26 cellular contexts compared by ENCODE assay signal in genomic region chr14:21054123-21054767, GRCh38. TPM values are rescaled to one million over a fixed set of nuclear protein-coding genes. Genes with fewer than 3 reads are reported as not detected.
DNase-seq lines count a peak whose midpoint lies in the region; ATAC-seq, FAIRE-seq and TF ChIP-seq lines count a peak whose summit lies in the region.
"Had no signal": no experiment of that assay in that cellular context is flagged by ENCODE, and none has a peak within 500 bp of the region (broad histone marks: within the 10 kb centered on the region; RNA-seq: fewer than 3 reads in every experiment).

No MANE protein-coding gene starts in this region.

- H3K9ac ChIP-seq in K562 (ENCODE audit: insufficient read depth in 1 of 2, low read depth in 2 of 2, low read length in 2 of 2), result no peak overlapping the region
- no peak overlapping the region for H3K9ac ChIP-seq in mesenchymal stem cell (ENCODE audit: low read length)

- no peaks in the 10 kb centered on the region for H4K20me1 ChIP-seq in K562 (replicated peaks; ENCODE audit: control insufficient read depth, insufficient read depth, low read length)

- H2BK120ac ChIP-seq in mesenchymal stem cell (ENCODE audit: low read depth, low read length), result no peak overlapping the region

- H3K9me3 Mint-ChIP-seq in activated CD4-positive, alpha-beta T cell treated with anti-CD3 and anti-CD28 coated beads for 36 hours (ENCODE audit: low read depth), result no peaks in the 10 kb centered on the region
- H3K9me3 Mint-ChIP-seq: activated B cell treated with CpG ODN at 0.5 μM for 24 hours; activated T-helper 2 cell treated with anti-CD3 and anti-CD28 coated beads, Interferon-gamma antibody, Interleukin-2, Interleukin-4, amounts not matched to agents 10 μg/mL and 5 μg/mL and 100 μg/mL, durations not matched to agents 14 hours and 24 hours and 36 hours had no signal

- no peaks in the 10 kb centered on the region for H3K79me1 ChIP-seq in mesenchymal stem cell (replicated peaks; ENCODE audit: low read length, poor library complexity, severe bottlenecking)

- 32% methylated on average over 3 of the region's 3 CpGs for WGBS in K562 (ENCODE audit: insufficient coverage, low coverage, missing lambda C conversion rate)
- 83% methylated on average over 3 of the region's 3 CpGs for WGBS in mesenchymal stem cell

- no peak overlapping the region for H3K4me3 Mint-ChIP-seq in activated CD4-positive, alpha-beta T cell treated with anti-CD3 and anti-CD28 coated beads for 36 hours
- H3K4me3 Mint-ChIP-seq: activated B cell treated with CpG ODN at 0.5 μM for 24 hours had no signal

- H3K4ac ChIP-seq in mesenchymal stem cell (ENCODE audit: low read depth in 1 of 2, low read length in 2 of 2), result no peak overlapping the region

- no peaks in the 10 kb centered on the region for H3K79me2 ChIP-seq in K562 (ENCODE audit: control insufficient read depth, insufficient read depth, low read length)

- H3K4me2 ChIP-seq in K562 (ENCODE audit: insufficient read depth, low read length), result no peak overlapping the region
- no peak overlapping the region for H3K4me2 ChIP-seq in mesenchymal stem cell (ENCODE audit: low read length, poor library complexity, severe bottlenecking)

- H2AFZ ChIP-seq in K562 (ENCODE audit: low read depth, low read length), result no peak overlapping the region
- no peak overlapping the region for H2AFZ ChIP-seq in mesenchymal stem cell (ENCODE audit: low read depth, low read length)

- H3K27ac Mint-ChIP-seq in activated CD4-positive, alpha-beta T cell treated with anti-CD3 and anti-CD28 coated beads for 36 hours, result no peak overlapping the region
- H3K27ac Mint-ChIP-seq: activated B cell treated with CpG ODN at 0.5 μM for 24 hours; activated T-helper 2 cell treated with anti-CD3 and anti-CD28 coated beads, Interferon-gamma antibody, Interleukin-2, Interleukin-4, amounts not matched to agents 10 μg/mL and 5 μg/mL and 100 μg/mL, durations not matched to agents 14 hours and 24 hours and 36 hours had no signal

- intact Hi-C loops in activated CD4-positive, alpha-beta T cell treated with anti-CD3 and anti-CD28 coated beads for 36 hours (cut with DNase I, micrococcal nuclease), result no loop called here
- intact Hi-C loops in K562 (cut with micrococcal nuclease) (no loop called here), mucosa of descending colon (cut with DNase I, micrococcal nuclease) (no loop called here), upper lobe of right lung (cut with DNase I) (no loop called here)

- peak; percentile 87 for ATAC-seq in activated CD4-positive, alpha-beta T cell treated with anti-CD3 and anti-CD28 coated beads for 36 hours
- no peak; the same call in 2 of the 3 replicates for ATAC-seq in K562
- ATAC-seq in mucosa of descending colon, result peak; percentile 80
- ATAC-seq in upper lobe of right lung, result peak; percentile 41
- ATAC-seq in GM19351 (IDR thresholded peaks at IDR 0.05; ENCODE audit: unreplicated experiment), result no peak
- ATAC-seq: PC-3 had no signal

- no peaks in the 10 kb centered on the region for H3K9me3 ChIP-seq in K562 (replicated peaks; ENCODE audit: control insufficient read depth, insufficient read depth, low read depth, low read length)
- H3K9me3 ChIP-seq in mucosa of descending colon, result no peaks in the 10 kb centered on the region
- no peaks in the 10 kb centered on the region for H3K9me3 ChIP-seq in upper lobe of right lung
- no peaks in the 10 kb centered on the region for H3K9me3 ChIP-seq in mesenchymal stem cell (ENCODE audit: control insufficient read depth, low read length)
- H3K9me3 ChIP-seq: BE2C, SJSA1 had no signal

- no peak for TF ChIP-seq RAD21 in K562 (CRISPR knock-in tag; conservative IDR thresholded peaks at IDR 0.05 in 1 of 2, IDR thresholded peaks at IDR 0.05 in 1 of 2)

- POLR2A ChIA-PET in activated CD4-positive, alpha-beta T cell treated with anti-CD3 and anti-CD28 coated beads for 36 hours (lab: Charles Lee), result no interaction called here
- POLR2A ChIA-PET in K562 (lab: Yijun Ruan, JAX), result no interaction called here

- FAIRE-seq in K562 (lab: Jason Lieb, UNC), result no peak

- no peak overlapping the region for H3K14ac ChIP-seq in mesenchymal stem cell (ENCODE audit: low read length in 2 of 2)

- TF ChIP-seq EP300 in K562 (IDR thresholded peaks at IDR 0.05; ENCODE audit: low read length), result no peak

- CTCF ChIA-PET in activated CD4-positive, alpha-beta T cell treated with anti-CD3 and anti-CD28 coated beads for 36 hours (lab: Charles Lee), result interaction anchor here (0.7 to 1.0 kb wide), 3 partner anchors 21 to 43 kb away, joined by 3 to 4 read pairs (median 3); no protein-coding TSS in a partner anchor
- CTCF ChIA-PET in K562 (lab: Yijun Ruan, JAX; ENCODE audit: low intra/inter-chr PET ratio), result no interaction called here

- no peak overlapping the region for H4K91ac ChIP-seq in mesenchymal stem cell (ENCODE audit: low read length)

- TF ChIP-seq CTCF in K562 (IDR thresholded peaks at IDR 0.05 in 2 of 3, conservative IDR thresholded peaks at IDR 0.05 in 1 of 3; ENCODE audit: insufficient read depth in 2 of 3, low read depth in 1 of 3, low read length in 3 of 3), result no peak
- TF ChIP-seq CTCF in mucosa of descending colon (IDR thresholded peaks at IDR 0.05), result no peak
- no peak for TF ChIP-seq CTCF in upper lobe of right lung (IDR thresholded peaks at IDR 0.05)

- H2BK12ac ChIP-seq in mesenchymal stem cell (ENCODE audit: low read length in 2 of 2), result no peak overlapping the region

- H3K27me3 ChIP-seq in K562 (ENCODE audit: control insufficient read depth in 2 of 2, insufficient read depth in 2 of 2, low read length in 2 of 2), result no peaks in the 10 kb centered on the region
- H3K27me3 ChIP-seq in upper lobe of right lung, result no peaks in the 10 kb centered on the region
- H3K27me3 ChIP-seq in mesenchymal stem cell (ENCODE audit: control insufficient read depth in 1 of 2, insufficient read depth in 1 of 2, low read length in 2 of 2), result no peaks in the 10 kb centered on the region
- H3K27me3 ChIP-seq: BE2C, SJSA1 had no signal

- H3K27ac ChIP-seq in K562 (ENCODE audit: extremely low read depth, low read depth, low read length), result no peak overlapping the region
- H3K27ac ChIP-seq in upper lobe of right lung, result no peak overlapping the region
- H3K27ac ChIP-seq in mesenchymal stem cell (ENCODE audit: low read length, poor library complexity, severe bottlenecking), result no peak overlapping the region
- H3K27ac ChIP-seq: dorsolateral prefrontal cortex, epithelial cell of prostate, SJSA1 had no signal

- H3K36me3 Mint-ChIP-seq in activated CD4-positive, alpha-beta T cell treated with anti-CD3 and anti-CD28 coated beads for 36 hours (ENCODE audit: low read depth), result no peaks in the 10 kb centered on the region

- no peak overlapping the region for H2BK5ac ChIP-seq in mesenchymal stem cell (ENCODE audit: low read depth, low read length, poor library complexity, severe bottlenecking)

- no peak overlapping the region for H2AK5ac ChIP-seq in mesenchymal stem cell (ENCODE audit: low read length, severe bottlenecking)

- H4K8ac ChIP-seq in mesenchymal stem cell (ENCODE audit: low read length), result no peak overlapping the region

- no peaks in the 10 kb centered on the region; a peak in 1 of 5 replicates for H3K4me1 ChIP-seq in K562 (replicated peaks in 1 of 2; ENCODE audit: control insufficient read depth in 2 of 2, insufficient read depth in 2 of 2, low read length in 2 of 2)
- H3K4me1 ChIP-seq in mucosa of descending colon (ENCODE audit: low read depth), result peaks cover 28% of the 10 kb centered on the region
- no peaks in the 10 kb centered on the region for H3K4me1 ChIP-seq in upper lobe of right lung
- peaks cover 12% of the 10 kb centered on the region for H3K4me1 ChIP-seq in mesenchymal stem cell (ENCODE audit: control insufficient read depth, insufficient read depth, low read depth, low read length)
- H3K4me1 ChIP-seq: BE2C, SJSA1 had no signal

- no peak for TF ChIP-seq POLR2A in K562 (conservative IDR thresholded peaks at IDR 0.05)

- no peaks in the 10 kb centered on the region for H3K9me1 ChIP-seq in K562 (ENCODE audit: control insufficient read depth, insufficient read depth, low read length)

- H2BK15ac ChIP-seq in mesenchymal stem cell (ENCODE audit: low read depth, poor library complexity, severe bottlenecking), result no peak overlapping the region

- peaks cover 2% of the 10 kb centered on the region for H3K4me1 Mint-ChIP-seq in activated CD4-positive, alpha-beta T cell treated with anti-CD3 and anti-CD28 coated beads for 36 hours
- H3K4me1 Mint-ChIP-seq: activated B cell treated with CpG ODN at 0.5 μM for 24 hours had no signal

- no TSS peak for BruUV-seq in K562 (replicated peaks; lab: Mats Ljungman, UMichigan)

- H3K4me3 ChIP-seq in K562 (no peak overlapping the region), mucosa of descending colon (no peak overlapping the region), upper lobe of right lung (no peak overlapping the region), mesenchymal stem cell (ENCODE audit: insufficient read depth in 1 of 2, low read depth in 1 of 2, low read length in 2 of 2) (no peak overlapping the region)
- H3K4me3 ChIP-seq: dorsolateral prefrontal cortex, SJSA1 had no signal

- H3K36me3 ChIP-seq in K562 (ENCODE audit: control insufficient read depth, insufficient read depth, low read length) (no peaks in the 10 kb centered on the region), mucosa of descending colon (ENCODE audit: low read depth) (no peaks in the 10 kb centered on the region), upper lobe of right lung (no peaks in the 10 kb centered on the region), mesenchymal stem cell (ENCODE audit: control insufficient read depth in 1 of 2, insufficient read depth in 2 of 2, low read depth in 1 of 2, low read length in 2 of 2) (no peaks in the 10 kb centered on the region)
- H3K36me3 ChIP-seq: BE2C, SJSA1 had no signal

- no peak overlapping the region for H3K23ac ChIP-seq in mesenchymal stem cell (ENCODE audit: low read length in 2 of 2)

- no peak for DNase-seq in activated CD4-positive, alpha-beta T cell treated with anti-CD3 and anti-CD28 coated beads for 36 hours
- DNase-seq in activated CD4-positive, alpha-beta T cell treated with anti-CD3 and anti-CD28 coated beads for 4 hours, result no peak
- DNase-seq in K562 (ENCODE audit: extremely low read depth in 1 of 4, low spot score in 3 of 4), result no peak
- peak in 2 of 3 donors; percentile 46 to 68 for DNase-seq in mucosa of descending colon
- no peak for DNase-seq in upper lobe of right lung
- no peak for DNase-seq in mesenchymal stem cell
- no peak for DNase-seq in SKM-1 (lab: John Stamatoyannopoulos, UW; ENCODE audit: unreplicated experiment)
- DNase-seq: activated B cell treated with CpG ODN at 0.5 μM for 24 hours, amniotic stem cell, BE2C, caudate nucleus, COR-L47, dorsolateral prefrontal cortex, foreskin melanocyte, hypothalamus, midbrain, NCI-H146, PC-3 had no signal

- no peaks in the 10 kb centered on the region for H3K27me3 Mint-ChIP-seq in activated CD4-positive, alpha-beta T cell treated with anti-CD3 and anti-CD28 coated beads for 36 hours
- H3K27me3 Mint-ChIP-seq: activated B cell treated with CpG ODN at 0.5 μM for 24 hours had no signal

- H3K18ac ChIP-seq in mesenchymal stem cell (ENCODE audit: low read depth in 1 of 2, low read length in 2 of 2), result no peak overlapping the region

- in situ Hi-C loops in K562 (cut with MboI), result no loop called here

RNA-seq across cellular contexts. Expression of gene RNASE8, which starts 3.4 kb away (rescaled TPM):
- total RNA-seq in activated CD4-positive, alpha-beta T cell treated with anti-CD3 and anti-CD28 coated beads for 36 hours, result not detected
- not detected in 2 replicates for total RNA-seq in K562 (2011; cell fraction: chromatin; rRNA removed; ENCODE audit: low replicate concordance)
- not detected in 2 replicates for total RNA-seq in K562 (2011; cell fraction: nucleolus; rRNA removed)
- total RNA-seq in K562 (2011; cell fraction: nucleoplasm; rRNA removed), result not detected in 2 replicates
- total RNA-seq in K562 (2014; rRNA removed) (not detected in 2 replicates), K562 (2014; rRNA removed; fragmentation: Illumina TruSeq; extraction: Trizol) (not detected in 2 replicates), K562 (2015; rRNA removed; fragmentation: Illumina TruSeq; extraction: Trizol) (not detected in 2 replicates), K562 (2021) (not detected in 2 replicates), mucosa of descending colon (not detected), upper lobe of right lung (not detected)
- polyA plus RNA-seq in K562 (2011; rRNA removed) (not detected in 2 replicates), K562 (2014; fragmentation: Illumina TruSeq; extraction: Trizol) (not detected in 2 replicates), K562 (2014; fragmentation: Nextera tagmentation; extraction: Ambion mirVana) (not detected), K562 (2014; rRNA removed) (not detected in 2 replicates)
- polyA plus RNA-seq in K562 (2011; cell fraction: cytosol; rRNA removed), result not detected in 2 replicates
- polyA plus RNA-seq in K562 (2011; cell fraction: nucleus; rRNA removed), result not detected in 2 replicates
- polyA plus RNA-seq in K562 (2012), result not detected in 2 replicates
- not detected in 2 replicates for polyA minus RNA-seq in K562 (2011; rRNA and poly(A)+ RNA removed)
- not detected in 2 replicates for polyA minus RNA-seq in K562 (2011; cell fraction: cytosol; rRNA and poly(A)+ RNA removed)
- polyA minus RNA-seq in K562 (2011; cell fraction: nucleus; rRNA and poly(A)+ RNA removed), result not detected in 2 replicates
- not detected for polyA plus RNA-seq in mesenchymal stem cell (2013, experiment 1 of 2)
- polyA plus RNA-seq in mesenchymal stem cell (2013, experiment 2 of 2), result not detected
- total RNA-seq: A172; activated B cell treated with CpG ODN at 0.5 μM for 24 hours; activated T-helper 2 cell treated with anti-CD3 and anti-CD28 coated beads, Interferon-gamma antibody, Interleukin-2, Interleukin-4, amounts not matched to agents 10 μg/mL and 5 μg/mL and 100 μg/mL, durations not matched to agents 14 hours and 24 hours and 36 hours; dorsolateral prefrontal cortex; kidney epithelial cell; PC-3; SJSA1; T-helper 2 cell treated with Interferon-gamma antibody and Interleukin-4, amounts not matched to agents 100 ng/mL and 5 ng/mL, for 36 hours had no signal
- polyA plus RNA-seq: thymus had no signal

RNA-seq across cellular contexts. Expression of gene RNASE7, which starts 12.1 kb away (rescaled TPM):
- not detected for total RNA-seq in activated CD4-positive, alpha-beta T cell treated with anti-CD3 and anti-CD28 coated beads for 36 hours
- not detected in 2 replicates for total RNA-seq in K562 (2011; cell fraction: chromatin; rRNA removed; ENCODE audit: low replicate concordance)
- total RNA-seq in K562 (2011; cell fraction: nucleolus; rRNA removed), result not detected in 2 replicates
- total RNA-seq in K562 (2011; cell fraction: nucleoplasm; rRNA removed), result not detected in 2 replicates
- total RNA-seq in K562 (2014; rRNA removed), result not detected in 2 replicates
- total RNA-seq in K562 (2014; rRNA removed; fragmentation: Illumina TruSeq; extraction: Trizol), result not detected in 2 replicates
- total RNA-seq in K562 (2015; rRNA removed; fragmentation: Illumina TruSeq; extraction: Trizol), result not detected in 2 replicates
- not detected in 2 replicates for total RNA-seq in K562 (2021)
- not detected in 2 replicates for polyA plus RNA-seq in K562 (2011; rRNA removed)
- not detected in 2 replicates for polyA plus RNA-seq in K562 (2011; cell fraction: cytosol; rRNA removed)
- not detected in 2 replicates for polyA plus RNA-seq in K562 (2011; cell fraction: nucleus; rRNA removed)
- polyA plus RNA-seq in K562 (2012), result not detected in 2 replicates
- not detected in 2 replicates for polyA plus RNA-seq in K562 (2014; fragmentation: Illumina TruSeq; extraction: Trizol)
- not detected for polyA plus RNA-seq in K562 (2014; fragmentation: Nextera tagmentation; extraction: Ambion mirVana)
- not detected in 2 replicates for polyA plus RNA-seq in K562 (2014; rRNA removed)
- not detected in 2 replicates for polyA minus RNA-seq in K562 (2011; rRNA and poly(A)+ RNA removed)
- not detected in 2 replicates for polyA minus RNA-seq in K562 (2011; cell fraction: cytosol; rRNA and poly(A)+ RNA removed)
- polyA minus RNA-seq in K562 (2011; cell fraction: nucleus; rRNA and poly(A)+ RNA removed), result not detected in 2 replicates
- under 1 TPM in 2 of 3 donors, not detected in 1; 0.19 to 0.32 TPM for total RNA-seq in mucosa of descending colon
- total RNA-seq in upper lobe of right lung, result not detected
- polyA plus RNA-seq in mesenchymal stem cell (2013, experiment 1 of 2), result not detected
- polyA plus RNA-seq in mesenchymal stem cell (2013, experiment 2 of 2), result not detected
- total RNA-seq: A172; activated B cell treated with CpG ODN at 0.5 μM for 24 hours; activated T-helper 2 cell treated with anti-CD3 and anti-CD28 coated beads, Interferon-gamma antibody, Interleukin-2, Interleukin-4, amounts not matched to agents 10 μg/mL and 5 μg/mL and 100 μg/mL, durations not matched to agents 14 hours and 24 hours and 36 hours; kidney epithelial cell; PC-3; SJSA1; T-helper 2 cell treated with Interferon-gamma antibody and Interleukin-4, amounts not matched to agents 100 ng/mL and 5 ng/mL, for 36 hours had no signal

RNA-seq across cellular contexts. Expression of gene ARHGEF40, which starts 15.9 kb away (rescaled TPM):
- under 1 TPM; 0.05 to 0.09 TPM for total RNA-seq in activated CD4-positive, alpha-beta T cell treated with anti-CD3 and anti-CD28 coated beads for 36 hours
- total RNA-seq in K562 (2011; cell fraction: chromatin; rRNA removed; ENCODE audit: low replicate concordance), result 6.3 and 19.5 TPM in 2 replicates
- 8.9 and 9.8 TPM in 2 replicates for total RNA-seq in K562 (2011; cell fraction: nucleolus; rRNA removed)
- total RNA-seq in K562 (2011; cell fraction: nucleoplasm; rRNA removed), result 7.5 and 9.5 TPM in 2 replicates
- 3.9 and 4.0 TPM in 2 replicates for total RNA-seq in K562 (2014; rRNA removed)
- total RNA-seq in K562 (2014; rRNA removed; fragmentation: Illumina TruSeq; extraction: Trizol), result 2.3 and 2.9 TPM in 2 replicates
- 3.3 and 3.7 TPM in 2 replicates for total RNA-seq in K562 (2015; rRNA removed; fragmentation: Illumina TruSeq; extraction: Trizol)
- 4.6 and 6.3 TPM in 2 replicates for total RNA-seq in K562 (2021)
- 3.8 and 4.0 TPM in 2 replicates for polyA plus RNA-seq in K562 (2011; rRNA removed)
- 5.6 and 9.9 TPM in 2 replicates for polyA plus RNA-seq in K562 (2011; cell fraction: cytosol; rRNA removed)
- 18.5 and 28.6 TPM in 2 replicates for polyA plus RNA-seq in K562 (2011; cell fraction: nucleus; rRNA removed)
- 3.6 and 7.8 TPM in 2 replicates for polyA plus RNA-seq in K562 (2012)
- 4.6 and 5.0 TPM in 2 replicates for polyA plus RNA-seq in K562 (2014; fragmentation: Illumina TruSeq; extraction: Trizol)
- under 1 TPM; 0.42 to 0.55 TPM for polyA plus RNA-seq in K562 (2014; fragmentation: Nextera tagmentation; extraction: Ambion mirVana)
- polyA plus RNA-seq in K562 (2014; rRNA removed), result 4.6 and 4.7 TPM in 2 replicates
- polyA minus RNA-seq in K562 (2011; rRNA and poly(A)+ RNA removed), result 2.2 and 3.0 TPM in 2 replicates
- polyA minus RNA-seq in K562 (2011; cell fraction: cytosol; rRNA and poly(A)+ RNA removed), result 1.8 and 2.2 TPM in 2 replicates
- 3.9 and 4.0 TPM in 2 replicates for polyA minus RNA-seq in K562 (2011; cell fraction: nucleus; rRNA and poly(A)+ RNA removed)
- 10 to 100 TPM; 44.3 to 69.3 (median 47.8) TPM for total RNA-seq in mucosa of descending colon
- 39.2 TPM for total RNA-seq in upper lobe of right lung
- polyA plus RNA-seq in mesenchymal stem cell (2013, experiment 1 of 2), result 30.1 TPM
- 27.5 TPM for polyA plus RNA-seq in mesenchymal stem cell (2013, experiment 2 of 2)
- total RNA-seq: T-helper 2 cell treated with Interferon-gamma antibody and Interleukin-4, amounts not matched to agents 100 ng/mL and 5 ng/mL, for 36 hours had no signal

RNA-seq across cellular contexts. Expression of gene RNASE13, which starts 19.6 kb away (rescaled TPM):
- not detected for total RNA-seq in activated CD4-positive, alpha-beta T cell treated with anti-CD3 and anti-CD28 coated beads for 36 hours
- total RNA-seq in K562 (2011; cell fraction: chromatin; rRNA removed; ENCODE audit: low replicate concordance), result not detected in 2 replicates
- not detected in 2 replicates for total RNA-seq in K562 (2011; cell fraction: nucleolus; rRNA removed)
- total RNA-seq in K562 (2011; cell fraction: nucleoplasm; rRNA removed), result not detected in 2 replicates
- total RNA-seq in K562 (2014; rRNA removed) (not detected in 2 replicates), K562 (2014; rRNA removed; fragmentation: Illumina TruSeq; extraction: Trizol) (not detected in 2 replicates), K562 (2015; rRNA removed; fragmentation: Illumina TruSeq; extraction: Trizol) (not detected in 2 replicates), K562 (2021) (not detected in 2 replicates), mucosa of descending colon (not detected), upper lobe of right lung (not detected)
- polyA plus RNA-seq in K562 (2011; rRNA removed) (not detected in 2 replicates), K562 (2014; fragmentation: Illumina TruSeq; extraction: Trizol) (not detected in 2 replicates), K562 (2014; fragmentation: Nextera tagmentation; extraction: Ambion mirVana) (not detected), K562 (2014; rRNA removed) (not detected in 2 replicates)
- not detected in 2 replicates for polyA plus RNA-seq in K562 (2011; cell fraction: cytosol; rRNA removed)
- not detected in 2 replicates for polyA plus RNA-seq in K562 (2011; cell fraction: nucleus; rRNA removed)
- not detected in 2 replicates for polyA plus RNA-seq in K562 (2012)
- not detected in 2 replicates for polyA minus RNA-seq in K562 (2011; rRNA and poly(A)+ RNA removed)
- not detected in 2 replicates for polyA minus RNA-seq in K562 (2011; cell fraction: cytosol; rRNA and poly(A)+ RNA removed)
- not detected in 2 replicates for polyA minus RNA-seq in K562 (2011; cell fraction: nucleus; rRNA and poly(A)+ RNA removed)
- not detected for polyA plus RNA-seq in mesenchymal stem cell (2013, experiment 1 of 2)
- not detected for polyA plus RNA-seq in mesenchymal stem cell (2013, experiment 2 of 2)
- total RNA-seq: A172; activated B cell treated with CpG ODN at 0.5 μM for 24 hours; activated T-helper 2 cell treated with anti-CD3 and anti-CD28 coated beads, Interferon-gamma antibody, Interleukin-2, Interleukin-4, amounts not matched to agents 10 μg/mL and 5 μg/mL and 100 μg/mL, durations not matched to agents 14 hours and 24 hours and 36 hours; kidney epithelial cell; PC-3; SJSA1; T-helper 2 cell treated with Interferon-gamma antibody and Interleukin-4, amounts not matched to agents 100 ng/mL and 5 ng/mL, for 36 hours had no signal
- polyA plus RNA-seq: thymus had no signal

RNA-seq across cellular contexts. Expression of gene TPPP2, which starts 24.2 kb away (rescaled TPM):
- not detected for total RNA-seq in activated CD4-positive, alpha-beta T cell treated with anti-CD3 and anti-CD28 coated beads for 36 hours
- 0.19 TPM in 1 of 2 replicates, not detected in the other for total RNA-seq in K562 (2011; cell fraction: chromatin; rRNA removed; ENCODE audit: low replicate concordance)
- not detected in 2 replicates for total RNA-seq in K562 (2011; cell fraction: nucleolus; rRNA removed)
- not detected in 2 replicates for total RNA-seq in K562 (2011; cell fraction: nucleoplasm; rRNA removed)
- total RNA-seq in K562 (2014; rRNA removed) (0.18 and 0.24 TPM in 2 replicates), K562 (2014; rRNA removed; fragmentation: Illumina TruSeq; extraction: Trizol) (not detected in 2 replicates), K562 (2015; rRNA removed; fragmentation: Illumina TruSeq; extraction: Trizol) (not detected in 2 replicates), K562 (2021) (not detected in 2 replicates), mucosa of descending colon (1 to 10 TPM in 1 of 3 donors, under 1 TPM in 1, not detected in 1; 0.58 to 2.3 TPM), upper lobe of right lung (not detected)
- polyA plus RNA-seq in K562 (2011; rRNA removed) (not detected in 2 replicates), K562 (2014; fragmentation: Illumina TruSeq; extraction: Trizol) (not detected in 2 replicates), K562 (2014; fragmentation: Nextera tagmentation; extraction: Ambion mirVana) (not detected), K562 (2014; rRNA removed) (not detected in 2 replicates)
- polyA plus RNA-seq in K562 (2011; cell fraction: cytosol; rRNA removed), result not detected in 2 replicates
- 0.33 TPM in 1 of 2 replicates, not detected in the other for polyA plus RNA-seq in K562 (2011; cell fraction: nucleus; rRNA removed)
- polyA plus RNA-seq in K562 (2012), result not detected in 2 replicates
- not detected in 2 replicates for polyA minus RNA-seq in K562 (2011; rRNA and poly(A)+ RNA removed)
- not detected in 2 replicates for polyA minus RNA-seq in K562 (2011; cell fraction: cytosol; rRNA and poly(A)+ RNA removed)
- polyA minus RNA-seq in K562 (2011; cell fraction: nucleus; rRNA and poly(A)+ RNA removed), result not detected in 2 replicates
- polyA plus RNA-seq in mesenchymal stem cell (2013, experiment 1 of 2), result not detected
- polyA plus RNA-seq in mesenchymal stem cell (2013, experiment 2 of 2), result not detected
- total RNA-seq: A172; activated B cell treated with CpG ODN at 0.5 μM for 24 hours; activated T-helper 2 cell treated with anti-CD3 and anti-CD28 coated beads, Interferon-gamma antibody, Interleukin-2, Interleukin-4, amounts not matched to agents 10 μg/mL and 5 μg/mL and 100 μg/mL, durations not matched to agents 14 hours and 24 hours and 36 hours; kidney epithelial cell; PC-3; SJSA1; T-helper 2 cell treated with Interferon-gamma antibody and Interleukin-4, amounts not matched to agents 100 ng/mL and 5 ng/mL, for 36 hours had no signal

Comparison
In these comparisons a context has a peak if more than half of its experiments do, and no peak if none do; other contexts are left out.
1. ATAC-seq: peak in activated CD4-positive, alpha-beta T cell treated with anti-CD3 and anti-CD28 coated beads for 36 hours (single experiment), mucosa of descending colon (single experiment) and upper lobe of right lung (single experiment); none in K562 (single experiment) and GM19351 (single experiment).
2. DNase-seq: peak in mucosa of descending colon (2 of 3); none in activated CD4-positive, alpha-beta T cell treated with anti-CD3 and anti-CD28 coated beads for 36 hours (single experiment), activated CD4-positive, alpha-beta T cell treated with anti-CD3 and anti-CD28 coated beads for 4 hours (0 of 2), K562 (0 of 4), upper lobe of right lung (single experiment), mesenchymal stem cell (single experiment) and SKM-1 (single experiment).